Comparison of ENCODE assay signal across 26 cellular contexts in genomic region chr19:3149526-3150505, GRCh38. TPM values are rescaled to one million over a fixed set of nuclear protein-coding genes. Genes with fewer than 3 reads are reported as not detected.
DNase-seq lines count a peak whose midpoint lies in the region; ATAC-seq, FAIRE-seq and TF ChIP-seq lines count a peak whose summit lies in the region.
"Had no signal": no experiment of that assay in that cellular context is flagged by ENCODE, and none has a peak within 500 bp of the region (broad histone marks: within the 10 kb centered on the region; RNA-seq: fewer than 3 reads in every experiment).

No MANE protein-coding gene starts in this region.

- H3K9me3 ChIP-seq in neuronal stem cell (replicated peaks in 1 of 2; ENCODE audit: control insufficient read depth in 2 of 2, insufficient read depth in 1 of 2, low read depth in 1 of 2, low read length in 2 of 2) = peaks cover 0 to 2% of the 10 kb centered on the region in 2 donors
- H3K9me3 ChIP-seq in breast epithelium = no peaks in the 10 kb centered on the region
- H3K9me3 ChIP-seq: MG63, mucosa of descending colon, Peyer's patch, sigmoid colon, SJSA1, stomach, tibial artery had no signal

- H3K4me1 ChIP-seq in neuronal stem cell (ENCODE audit: control insufficient read depth in 2 of 2, insufficient read depth in 1 of 2, low read depth in 1 of 2, low read length in 2 of 2) = peaks cover 0 to 4% of the 10 kb centered on the region in 2 donors
- no peaks in the 10 kb centered on the region for H3K4me1 ChIP-seq in breast epithelium
- H3K4me1 ChIP-seq: Peyer's patch, sigmoid colon had no signal

- H3K4me3 Mint-ChIP-seq in activated B cell treated with CpG ODN at 0.5 μM for 24 hours = no peak overlapping the region
- H3K4me3 Mint-ChIP-seq: activated naive CD8-positive, alpha-beta T cell treated with anti-CD3 and anti-CD28 coated beads, Interleukin-2, amount 50 U/mL, for 24 hours; neural crest cell had no signal

- peak overlapping the region; percentile 85 for H3K14ac ChIP-seq in neuronal stem cell (ENCODE audit: low read length)

- H3K4ac ChIP-seq in neuronal stem cell (ENCODE audit: low read length) = no peak overlapping the region

- peak overlapping the region; percentile 24 for H3K27ac Mint-ChIP-seq in activated B cell treated with CpG ODN at 0.5 μM for 24 hours
- H3K27ac Mint-ChIP-seq: activated naive CD8-positive, alpha-beta T cell treated with anti-CD3 and anti-CD28 coated beads, Interleukin-2, amount 50 U/mL, for 24 hours had no signal

- CTCF ChIA-PET in activated B cell treated with CpG ODN at 0.5 μM for 24 hours (lab: Charles Lee) = no interaction called here

- no peak for TF ChIP-seq POLR2A in breast epithelium (IDR thresholded peaks at IDR 0.05)

- intact Hi-C loops in activated B cell treated with CpG ODN at 0.5 μM for 24 hours (cut with micrococcal nuclease) = no loop called here
- intact Hi-C loops in breast epithelium (cut with DNase I; ENCODE audit: low total_unique reads) = no loop called here

- H2AFZ ChIP-seq in neuronal stem cell (ENCODE audit: low read length) = peak overlapping the region; percentile 76

- peak overlapping the region; percentile 75 for H3K9ac ChIP-seq in neuronal stem cell (ENCODE audit: low read depth, low read length, poor library complexity)

- H3K36me3 ChIP-seq in neuronal stem cell (replicated peaks in 1 of 2; ENCODE audit: control insufficient read depth in 2 of 2, insufficient read depth in 2 of 2, low read length in 2 of 2) (no peaks in the 10 kb centered on the region), breast epithelium (no peaks in the 10 kb centered on the region)
- H3K36me3 ChIP-seq: MG63, Peyer's patch, sigmoid colon had no signal

- no peak overlapping the region for H4K91ac ChIP-seq in neuronal stem cell (ENCODE audit: low read depth, low read length, poor library complexity)

- no peak overlapping the region for H3K4me2 ChIP-seq in neuronal stem cell (ENCODE audit: insufficient read depth, low read length, poor library complexity, severe bottlenecking)

- peaks cover 4% of the 10 kb centered on the region for H3K79me1 ChIP-seq in neuronal stem cell (ENCODE audit: low read depth, low read length)

- peak overlapping the region; percentile 17 for H2BK12ac ChIP-seq in neuronal stem cell (ENCODE audit: low read length)

- H3K36me3 Mint-ChIP-seq in activated B cell treated with CpG ODN at 0.5 μM for 24 hours (ENCODE audit: low read depth) = no peaks in the 10 kb centered on the region

- TF ChIP-seq CTCF in GM13976 (IDR thresholded peaks at IDR 0.05; ENCODE audit: borderline replicate concordance, control extremely low read depth, extremely low read depth, insufficient read depth, missing control alignments) (no peak), activated B cell treated with CpG ODN at 0.5 μM for 24 hours (IDR thresholded peaks at IDR 0.05) (no peak), breast epithelium (IDR thresholded peaks at IDR 0.05) (no peak)

- DNase-seq in NCI-H146 (lab: John Stamatoyannopoulos, UW) (peak; percentile 13), NCI-H146 treated with DMSO at 0.1 percent for 48 hours (lab: John Stamatoyannopoulos, UW; ENCODE audit: unreplicated experiment) (no peak), GM13976 (ENCODE audit: low spot score) (peak; percentile 55), activated B cell treated with CpG ODN at 0.5 μM for 24 hours (no peak), neuronal stem cell (ENCODE audit: low spot score) (no peak), GM19239 (ENCODE audit: insufficient read length, low spot score) (no peak), iPS-NIHi7 (ENCODE audit: extremely low spot score) (no peak), breast epithelium (ENCODE audit: low spot score in 2 of 2) (no peak)
- DNase-seq: activated CD4-positive, alpha-beta T cell treated with anti-CD3 and anti-CD28 coated beads, Interleukin-2, amount 50 U/mL, for 4 hours; activated effector memory CD4-positive, alpha-beta T cell treated with anti-CD3 and anti-CD28 coated beads, Interleukin-2, amount 50 U/mL, for 16 hours; activated naive CD8-positive, alpha-beta T cell treated with anti-CD3 and anti-CD28 coated beads, Interleukin-2, amount 50 U/mL, for 24 hours; cerebellar nuclear complex; MG63; mucosa of descending colon; NCI-H1436; NCI-H2171; NCI-H510A treated with DMSO at 0.1 percent for 48 hours; Peyer's patch; sigmoid colon; stimulated activated CD4-positive, alpha-beta T cell treated with anti-CD3 and anti-CD28 coated beads, Interleukin-15, amount 100 ng/mL, for 24 hours; stomach; tibial artery had no signal

- no CpG with 5 or more reads among the region's 35 CpGs for WGBS in neuronal stem cell (ENCODE audit: extremely low coverage in 2 of 2, insufficient read length in 2 of 2, insufficient replicate concordance in 1 of 2), 2 donors

- peak; percentile 69 for ATAC-seq in activated B cell treated with CpG ODN at 0.5 μM for 24 hours (ENCODE audit: low read depth)
- ATAC-seq: activated naive CD8-positive, alpha-beta T cell treated with anti-CD3 and anti-CD28 coated beads, Interleukin-2, amount 50 U/mL, for 24 hours; mucosa of descending colon had no signal

- no peak overlapping the region for H2BK120ac ChIP-seq in neuronal stem cell (ENCODE audit: low read depth, low read length)

- H3K27me3 Mint-ChIP-seq in activated B cell treated with CpG ODN at 0.5 μM for 24 hours = peaks cover 4% of the 10 kb centered on the region
- H3K27me3 Mint-ChIP-seq: activated naive CD8-positive, alpha-beta T cell treated with anti-CD3 and anti-CD28 coated beads, Interleukin-2, amount 50 U/mL, for 24 hours had no signal

- peak overlapping the region; percentile 77 for H4K8ac ChIP-seq in neuronal stem cell (ENCODE audit: low read depth, low read length)

- H3K27ac ChIP-seq in neuronal stem cell (replicated peaks; ENCODE audit: low read length) (no peak overlapping the region), breast epithelium (no peak overlapping the region)
- H3K27ac ChIP-seq: 22Rv1, Peyer's patch, sigmoid colon, SJSA1, stomach, tibial artery had no signal

- no peak for FAIRE-seq in GM19239 (lab: Jason Lieb, UNC)

- H3K23ac ChIP-seq in neuronal stem cell (ENCODE audit: low read depth, low read length, poor library complexity) = no peak overlapping the region

- H3K4me3 ChIP-seq in neuronal stem cell (ENCODE audit: low read length in 2 of 2) (no peak overlapping the region), breast epithelium (no peak overlapping the region)
- H3K4me3 ChIP-seq: lung, MG63, mucosa of descending colon, Peyer's patch, sigmoid colon, SJSA1, stomach, tibial artery had no signal

- H3K18ac ChIP-seq in neuronal stem cell (ENCODE audit: low read length) = peak overlapping the region; percentile 94

- H3K4me1 Mint-ChIP-seq in activated B cell treated with CpG ODN at 0.5 μM for 24 hours = peaks cover 15% of the 10 kb centered on the region
- H3K4me1 Mint-ChIP-seq: neural crest cell had no signal

- peak overlapping the region; percentile 62 for H2BK15ac ChIP-seq in neuronal stem cell (ENCODE audit: low read length)

- H2AK5ac ChIP-seq in neuronal stem cell (ENCODE audit: low read depth, low read length) = peak overlapping the region; percentile 48

- peak overlapping the region; percentile 44 for H2BK5ac ChIP-seq in neuronal stem cell (ENCODE audit: low read length)

- no peaks in the 10 kb centered on the region for H3K9me3 Mint-ChIP-seq in activated B cell treated with CpG ODN at 0.5 μM for 24 hours
- H3K9me3 Mint-ChIP-seq: activated naive CD8-positive, alpha-beta T cell treated with anti-CD3 and anti-CD28 coated beads, Interleukin-2, amount 50 U/mL, for 24 hours; neural crest cell had no signal

- H3K27me3 ChIP-seq in neuronal stem cell (ENCODE audit: control insufficient read depth in 3 of 3, insufficient read depth in 3 of 3, low read depth in 1 of 3, low read length in 3 of 3) = no peaks in the 10 kb centered on the region
- H3K27me3 ChIP-seq in breast epithelium = no peaks in the 10 kb centered on the region
- H3K27me3 ChIP-seq: MG63, Peyer's patch, SJSA1 had no signal

- in situ Hi-C loops in GM13976 (cut with MboI; ENCODE audit: low sequenced_read_pairs, unreplicated experiment) = no loop called here

- POLR2A ChIA-PET in activated B cell treated with CpG ODN at 0.5 μM for 24 hours (lab: Charles Lee) = interaction anchor here (0.6 kb wide), 1 partner anchor 60 kb away, joined by 5 read pairs; no protein-coding TSS in a partner anchor

RNA-seq across cellular contexts. Expression of gene GNA15, which starts 14.0 kb away (rescaled TPM):
- 0.80 and 1.3 TPM in 2 replicates for total RNA-seq in activated B cell treated with CpG ODN at 0.5 μM for 24 hours
- polyA plus RNA-seq in neuronal stem cell (2013, experiment 1 of 2) = 0.01 TPM
- not detected for polyA plus RNA-seq in neuronal stem cell (2013, experiment 2 of 2)
- total RNA-seq in breast epithelium = 10 to 100 TPM in 1 of 3 donors, 1 to 10 TPM in 2; 7.8 to 16.2 (median 8.5) TPM
- total RNA-seq: neural crest cell had no signal

RNA-seq across cellular contexts. Expression of gene S1PR4, which starts 28.8 kb away (rescaled TPM):
- total RNA-seq in activated B cell treated with CpG ODN at 0.5 μM for 24 hours (27.3 and 29.7 TPM in 2 replicates), breast epithelium (1 to 10 TPM in 2 of 3 donors, not detected in 1; 1.3 to 1.9 TPM)
- polyA plus RNA-seq in neuronal stem cell (2013, experiment 1 of 2) = not detected
- not detected for polyA plus RNA-seq in neuronal stem cell (2013, experiment 2 of 2)
- total RNA-seq: neural crest cell, SJSA1 had no signal

RNA-seq across cellular contexts. Expression of gene NCLN, which starts 35.9 kb away (rescaled TPM):
- total RNA-seq in activated B cell treated with CpG ODN at 0.5 μM for 24 hours (61.1 and 64.8 TPM in 2 replicates), breast epithelium (10 to 100 TPM; 21.1 to 34.7 (median 25.3) TPM)
- polyA plus RNA-seq in neuronal stem cell (2013, experiment 1 of 2) = 20.8 TPM
- polyA plus RNA-seq in neuronal stem cell (2013, experiment 2 of 2) = 20.9 TPM

RNA-seq across cellular contexts. Expression of gene GNA11, which starts 55.7 kb away (rescaled TPM):
- total RNA-seq in activated B cell treated with CpG ODN at 0.5 μM for 24 hours = 3.1 and 3.9 TPM in 2 replicates
- polyA plus RNA-seq in neuronal stem cell (2013, experiment 1 of 2) = 19.2 TPM
- polyA plus RNA-seq in neuronal stem cell (2013, experiment 2 of 2) = 20.0 TPM
- 10 to 100 TPM; 40.5 to 52.0 (median 42.3) TPM for total RNA-seq in breast epithelium

Comparison
In these comparisons a context has a peak if more than half of its experiments do, and no peak if none do; other contexts are left out.
1. DNase-seq: peak in NCI-H146 (single experiment) and GM13976 (single experiment); none in NCI-H146 treated with DMSO at 0.1 percent for 48 hours (single experiment), activated B cell treated with CpG ODN at 0.5 μM for 24 hours (single experiment), neuronal stem cell (single experiment), GM19239 (single experiment), iPS-NIHi7 (single experiment) and breast epithelium (0 of 2).